8 cellular contexts compared by ENCODE assay signal in the genomic region with DNA sequence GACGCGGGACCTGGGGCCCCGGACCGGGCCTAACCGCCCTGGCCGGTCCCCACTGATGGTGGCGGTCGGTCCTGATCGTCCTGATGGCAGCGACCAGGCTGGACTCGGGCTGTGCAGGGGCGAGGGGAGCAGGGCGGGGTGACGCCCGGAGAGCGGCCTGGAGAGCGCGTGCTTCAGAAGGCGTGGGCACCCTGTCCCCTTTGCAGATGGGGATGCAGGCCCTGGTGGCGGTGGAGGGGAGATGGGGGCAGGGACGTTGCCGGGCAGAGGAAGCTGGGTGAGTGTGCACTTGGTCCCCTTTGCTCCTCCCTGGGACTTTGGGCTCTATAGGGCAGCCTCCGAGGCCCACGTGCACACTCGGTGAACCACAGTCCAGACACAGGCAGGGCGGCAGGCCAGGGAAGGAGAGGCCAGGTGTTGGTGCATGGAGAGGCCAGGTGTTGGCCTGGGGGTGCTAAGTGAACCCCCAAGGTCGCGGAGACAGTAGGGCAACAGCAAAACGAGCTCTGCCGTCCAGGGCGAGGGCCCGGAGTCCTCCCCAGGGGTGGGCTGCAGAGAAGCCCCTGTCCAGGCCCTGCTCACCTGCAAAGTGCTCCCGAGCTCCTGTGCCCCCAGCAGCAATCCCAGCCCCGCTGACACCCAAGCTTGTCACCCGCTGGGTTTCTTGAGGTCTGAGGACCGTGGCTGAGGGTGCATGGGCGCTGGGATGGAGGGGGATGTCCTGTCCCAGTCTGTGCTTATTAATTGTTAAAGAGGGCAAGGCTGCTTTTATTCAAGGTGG. TPM values are rescaled to one million over a fixed set of nuclear protein-coding genes. Genes with fewer than 3 reads are reported as not detected.
A peak's percentile ranks its signal among the peaks of the same experiment; 100 is the strongest.
DNase-seq lines count a peak whose midpoint lies in the region; ATAC-seq, FAIRE-seq and TF ChIP-seq lines count a peak whose summit lies in the region.

No MANE protein-coding gene starts in this region.

- peaks cover 5% of the 10 kb centered on the region; the same call in 1 of the 2 replicates for H3K9me3 ChIP-seq in K562 (replicated peaks; ENCODE audit: control insufficient read depth, insufficient read depth, low read depth, low read length)

- TF ChIP-seq EP300 in K562 (IDR thresholded peaks at IDR 0.05; ENCODE audit: low read length), result no peak

- peak overlapping the region; percentile 65 to 92; a peak in 2 of 4 replicates for H3K9ac ChIP-seq in K562 (ENCODE audit: insufficient read depth in 1 of 2, low read depth in 2 of 2, low read length in 2 of 2)

- BruUV-seq in K562 (replicated peaks; lab: Mats Ljungman, UMichigan), result no TSS peak

- no peak for TF ChIP-seq POLR2A in K562 (conservative IDR thresholded peaks at IDR 0.05)

- intact Hi-C loops in K562 (cut with micrococcal nuclease), result no loop called here

- in situ Hi-C loops in K562 (cut with MboI), result no loop called here

- 82% methylated on average over 25 of the region's 37 CpGs for WGBS in K562 (ENCODE audit: insufficient coverage, low coverage, missing lambda C conversion rate)

- H3K9me1 ChIP-seq in K562 (ENCODE audit: control insufficient read depth, insufficient read depth, low read length), result no peaks in the 10 kb centered on the region

- no peaks in the 10 kb centered on the region for H3K79me2 ChIP-seq in K562 (ENCODE audit: control insufficient read depth, insufficient read depth, low read length)

- H3K27me3 ChIP-seq in K562 (ENCODE audit: control insufficient read depth in 2 of 2, insufficient read depth in 2 of 2, low read length in 2 of 2), result peaks cover 17 to 25% of the 10 kb centered on the region in 2 experiments; a peak in 4 of 5 replicates

- ATAC-seq in HG02588 (IDR thresholded peaks at IDR 0.05; ENCODE audit: unreplicated experiment), result peak; percentile 12
- ATAC-seq in K562, result no peak

- CTCF ChIA-PET in RWPE1 (lab: Yijun Ruan, JAX), result interaction anchor here (0.6 to 0.8 kb wide), 3 partner anchors 23 to 85 kb away, joined by 3 to 6 read pairs (median 4); no protein-coding TSS in a partner anchor
- CTCF ChIA-PET in K562 (lab: Yijun Ruan, JAX; ENCODE audit: low intra/inter-chr PET ratio), result no interaction called here

- TF ChIP-seq RAD21 in K562 (CRISPR knock-in tag; conservative IDR thresholded peaks at IDR 0.05 in 1 of 2, IDR thresholded peaks at IDR 0.05 in 1 of 2), result no peak

- H4K20me1 ChIP-seq in K562 (replicated peaks; ENCODE audit: control insufficient read depth, insufficient read depth, low read length), result no peaks in the 10 kb centered on the region

- FAIRE-seq in K562 (lab: Jason Lieb, UNC), result no peak

- peak overlapping the region; percentile 98 for H2AFZ ChIP-seq in K562 (ENCODE audit: low read depth, low read length)

- H3K27ac ChIP-seq in RWPE1 (peak overlapping the region; percentile 93), K562 (ENCODE audit: extremely low read depth, low read depth, low read length) (peak overlapping the region; percentile 82; the same call in 1 of the 3 replicates)

- H3K36me3 ChIP-seq in K562 (ENCODE audit: control insufficient read depth, insufficient read depth, low read length), result no peaks in the 10 kb centered on the region

- TF ChIP-seq CTCF in RWPE1 (conservative IDR thresholded peaks at IDR 0.05; ENCODE audit: low read depth), result no peak
- no peak for TF ChIP-seq CTCF in K562 (IDR thresholded peaks at IDR 0.05 in 2 of 3, conservative IDR thresholded peaks at IDR 0.05 in 1 of 3; ENCODE audit: insufficient read depth in 2 of 3, low read depth in 1 of 3, low read length in 3 of 3)

- peaks cover 6 to 21% of the 10 kb centered on the region in 2 experiments; a peak in 4 of 5 replicates for H3K4me1 ChIP-seq in K562 (replicated peaks in 1 of 2; ENCODE audit: control insufficient read depth in 2 of 2, insufficient read depth in 2 of 2, low read length in 2 of 2)

- H3K4me2 ChIP-seq in K562 (ENCODE audit: insufficient read depth, low read length), result peak overlapping the region; percentile 75

- POLR2A ChIA-PET in RWPE1 (lab: Yijun Ruan, JAX; ENCODE audit: low non-redundant PET), result no interaction called here
- POLR2A ChIA-PET in K562 (lab: Yijun Ruan, JAX), result interaction anchor here (0.6 to 0.8 kb wide), 3 partner anchors 12 to 1981 kb away, joined by 3 read pairs; no protein-coding TSS in a partner anchor

- H3K4me3 ChIP-seq in K562, result peak overlapping the region; percentile 43; the same call in 1 of the 2 replicates

- peak; percentile 55 for DNase-seq in CMK (ENCODE audit: low read depth)
- DNase-seq in RWPE1 (ENCODE audit: low spot score), result no peak
- no peak for DNase-seq in K562 (ENCODE audit: extremely low read depth in 1 of 4, low spot score in 3 of 4)
- peak; percentile 68 for DNase-seq in left kidney (ENCODE audit: low read depth, low spot score)
- DNase-seq in stimulated activated CD4-positive, alpha-beta T cell treated with anti-CD3 and anti-CD28 coated beads, Interleukin-4, amount 100 ng/mL, for 1 hour, result peak; percentile 43
- no peak for DNase-seq in NCI-H2081 treated with DMSO at 0.1 percent for 48 hours (lab: John Stamatoyannopoulos, UW)
- DNase-seq in hepatic stellate cell (ENCODE audit: low spot score), result no peak

TF ChIP-seq in K562, 482 proteins besides CTCF, POLR2A, EP300 and RAD21 (continues in another document):
- TF ChIP-seq CEBPB (tag; IDR thresholded peaks at IDR 0.05) (peak; percentile 17; the same call in 1 of the 2 replicates), MAFF (IDR thresholded peaks at IDR 0.05; ENCODE audit: low read length) (no peak), MLLT1 (IDR thresholded peaks at IDR 0.05) (0 out of 4 replicates have a peak, but pooled peaks of 1 of the 2 experiments have one; percentile 64)
- TF ChIP-seq, protein P1, sequence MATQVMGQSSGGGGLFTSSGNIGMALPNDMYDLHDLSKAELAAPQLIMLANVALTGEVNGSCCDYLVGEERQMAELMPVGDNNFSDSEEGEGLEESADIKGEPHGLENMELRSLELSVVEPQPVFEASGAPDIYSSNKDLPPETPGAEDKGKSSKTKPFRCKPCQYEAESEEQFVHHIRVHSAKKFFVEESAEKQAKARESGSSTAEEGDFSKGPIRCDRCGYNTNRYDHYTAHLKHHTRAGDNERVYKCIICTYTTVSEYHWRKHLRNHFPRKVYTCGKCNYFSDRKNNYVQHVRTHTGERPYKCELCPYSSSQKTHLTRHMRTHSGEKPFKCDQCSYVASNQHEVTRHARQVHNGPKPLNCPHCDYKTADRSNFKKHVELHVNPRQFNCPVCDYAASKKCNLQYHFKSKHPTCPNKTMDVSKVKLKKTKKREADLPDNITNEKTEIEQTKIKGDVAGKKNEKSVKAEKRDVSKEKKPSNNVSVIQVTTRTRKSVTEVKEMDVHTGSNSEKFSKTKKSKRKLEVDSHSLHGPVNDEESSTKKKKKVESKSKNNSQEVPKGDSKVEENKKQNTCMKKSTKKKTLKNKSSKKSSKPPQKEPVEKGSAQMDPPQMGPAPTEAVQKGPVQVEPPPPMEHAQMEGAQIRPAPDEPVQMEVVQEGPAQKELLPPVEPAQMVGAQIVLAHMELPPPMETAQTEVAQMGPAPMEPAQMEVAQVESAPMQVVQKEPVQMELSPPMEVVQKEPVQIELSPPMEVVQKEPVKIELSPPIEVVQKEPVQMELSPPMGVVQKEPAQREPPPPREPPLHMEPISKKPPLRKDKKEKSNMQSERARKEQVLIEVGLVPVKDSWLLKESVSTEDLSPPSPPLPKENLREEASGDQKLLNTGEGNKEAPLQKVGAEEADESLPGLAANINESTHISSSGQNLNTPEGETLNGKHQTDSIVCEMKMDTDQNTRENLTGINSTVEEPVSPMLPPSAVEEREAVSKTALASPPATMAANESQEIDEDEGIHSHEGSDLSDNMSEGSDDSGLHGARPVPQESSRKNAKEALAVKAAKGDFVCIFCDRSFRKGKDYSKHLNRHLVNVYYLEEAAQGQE (CRISPR knock-in tag; IDR thresholded peaks at IDR 0.05; ENCODE audit: low read depth), result 0 out of 2 replicates have a peak, but pooled peaks have one; percentile 10

RNA-seq across cellular contexts. Expression of gene FAM20C, which starts 42.3 kb away (rescaled TPM):
- not detected in 2 replicates for total RNA-seq in K562 (2011; cell fraction: chromatin; rRNA removed; ENCODE audit: low replicate concordance)
- not detected in 2 replicates for total RNA-seq in K562 (2011; cell fraction: nucleolus; rRNA removed)
- not detected in 2 replicates for total RNA-seq in K562 (2011; cell fraction: nucleoplasm; rRNA removed)
- not detected in 2 replicates for total RNA-seq in K562 (2014; rRNA removed)
- not detected in 2 replicates for total RNA-seq in K562 (2014; rRNA removed; fragmentation: Illumina TruSeq; extraction: Trizol)
- not detected in 2 replicates for total RNA-seq in K562 (2015; rRNA removed; fragmentation: Illumina TruSeq; extraction: Trizol)
- total RNA-seq in K562 (2021), result 0.09 and 0.20 TPM in 2 replicates
- not detected in 2 replicates for polyA plus RNA-seq in K562 (2011; rRNA removed)
- polyA plus RNA-seq in K562 (2011; cell fraction: cytosol; rRNA removed), result not detected in 2 replicates
- polyA plus RNA-seq in K562 (2011; cell fraction: nucleus; rRNA removed), result not detected in 2 replicates
- polyA plus RNA-seq in K562 (2012), result not detected in 2 replicates
- not detected in 2 replicates for polyA plus RNA-seq in K562 (2014; fragmentation: Illumina TruSeq; extraction: Trizol)
- not detected for polyA plus RNA-seq in K562 (2014; fragmentation: Nextera tagmentation; extraction: Ambion mirVana)
- not detected in 2 replicates for polyA plus RNA-seq in K562 (2014; rRNA removed)
- polyA minus RNA-seq in K562 (2011; rRNA and poly(A)+ RNA removed), result not detected in 2 replicates
- polyA minus RNA-seq in K562 (2011; cell fraction: cytosol; rRNA and poly(A)+ RNA removed), result 0.64 TPM in 1 of 2 replicates, not detected in the other
- polyA minus RNA-seq in K562 (2011; cell fraction: nucleus; rRNA and poly(A)+ RNA removed), result not detected in 2 replicates

Comparison
In these comparisons a context has a peak if more than half of its experiments do, and no peak if none do; other contexts are left out.
1. DNase-seq: peak in CMK (single experiment), left kidney (single experiment) and stimulated activated CD4-positive, alpha-beta T cell treated with anti-CD3 and anti-CD28 coated beads, Interleukin-4, amount 100 ng/mL, for 1 hour (single experiment); none in RWPE1 (single experiment), K562 (0 of 4), NCI-H2081 treated with DMSO at 0.1 percent for 48 hours (single experiment) and hepatic stellate cell (single experiment).